ENCODE assay signal across 10 cellular contexts in the genomic region with DNA sequence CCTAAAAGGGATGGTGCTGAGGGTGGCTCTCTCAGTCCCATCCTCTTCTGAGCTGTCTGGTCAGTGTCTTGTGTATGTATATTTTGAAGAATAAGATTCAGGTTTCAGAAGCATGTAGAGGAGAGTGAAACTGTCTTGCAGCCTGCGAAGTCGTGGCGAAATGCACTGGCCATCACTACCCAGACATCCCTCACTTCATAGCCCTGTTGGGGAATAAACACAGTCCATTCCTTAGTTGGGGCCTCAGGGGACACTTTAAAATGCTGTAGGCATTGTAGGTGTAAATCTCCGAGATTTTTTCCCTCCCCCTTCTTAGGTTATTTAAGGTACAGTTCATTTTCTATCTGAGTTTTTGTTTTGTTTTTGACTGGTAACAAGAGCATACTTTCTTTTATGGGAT.
DNase-seq lines count a peak whose midpoint lies in the region; ATAC-seq and TF ChIP-seq lines count a peak whose summit lies in the region.
"Had no signal": no experiment of that assay in that cellular context is flagged by ENCODE, and none has a peak within 500 bp of the region (broad histone marks: within the 10 kb centered on the region; RNA-seq: fewer than 3 reads in every experiment).

No MANE protein-coding gene starts in this region.

- H3K27ac Mint-ChIP-seq in brain, result peak overlapping the region; percentile 10 to 92 (median 87)
- peak overlapping the region; percentile 86 to 97 (median 92) for H3K27ac Mint-ChIP-seq in naive thymus-derived CD8-positive, alpha-beta T cell

- no peak overlapping the region for H2AFZ ChIP-seq in ACC112 (ENCODE audit: low read length, unreplicated experiment)

- no peaks in the 10 kb centered on the region for H3K27me3 Mint-ChIP-seq in brain
- H3K27me3 Mint-ChIP-seq in naive thymus-derived CD8-positive, alpha-beta T cell, result no peaks in the 10 kb centered on the region
- no peaks in the 10 kb centered on the region for H3K27me3 Mint-ChIP-seq in activated T-cell treated with anti-CD3 and anti-CD28 coated beads, Interleukin-2, amount 50 U/mL, for 4 hours (ENCODE audit: low read depth)

- no peak for DNase-seq in naive thymus-derived CD8-positive, alpha-beta T cell
- no peak for DNase-seq in C1 segment of cervical spinal cord (lab: John Stamatoyannopoulos, UW)
- no peak for DNase-seq in SIG-M5 treated with dmso at 0.1 percent for 504 hours (lab: John Stamatoyannopoulos, UW; ENCODE audit: unreplicated experiment)
- no peak for DNase-seq in germinal center (ENCODE audit: low spot score)
- no peak for DNase-seq in activated T-cell treated with anti-CD3 and anti-CD28 coated beads, Interleukin-2, amount 50 U/mL, for 4 hours
- DNase-seq: dorsolateral prefrontal cortex, immature natural killer cell had no signal

- H3K27ac ChIP-seq in ACC112 (ENCODE audit: low read depth, low read length), result peak overlapping the region; percentile 75

- no peaks in the 10 kb centered on the region for H3K79me2 ChIP-seq in ACC112 (ENCODE audit: control insufficient read depth, insufficient read depth, low read length, unreplicated experiment)

- H3K9me3 Mint-ChIP-seq in brain, result peaks cover 0 to 2% (median 0%) of the 10 kb centered on the region in 5 experiments
- no peaks in the 10 kb centered on the region for H3K9me3 Mint-ChIP-seq in naive thymus-derived CD8-positive, alpha-beta T cell
- no peaks in the 10 kb centered on the region for H3K9me3 Mint-ChIP-seq in activated T-cell treated with anti-CD3 and anti-CD28 coated beads, Interleukin-2, amount 50 U/mL, for 4 hours
- H3K9me3 Mint-ChIP-seq: immature natural killer cell had no signal

- peaks cover 23% of the 10 kb centered on the region; the same call in 1 of the 2 replicates for H3K36me3 ChIP-seq in ACC112 (ENCODE audit: insufficient read depth, low read length)

- peak; percentile 16 for ATAC-seq in GM21390 (IDR thresholded peaks at IDR 0.05; ENCODE audit: unreplicated experiment)
- ATAC-seq in naive thymus-derived CD8-positive, alpha-beta T cell, result no peak
- no peak for ATAC-seq in activated T-cell treated with anti-CD3 and anti-CD28 coated beads, Interleukin-2, amount 50 U/mL, for 4 hours

- H3K36me3 Mint-ChIP-seq in brain, result peaks cover 57% of the 10 kb centered on the region
- H3K36me3 Mint-ChIP-seq in naive thymus-derived CD8-positive, alpha-beta T cell, result peaks cover 18 to 71% (median 45%) of the 10 kb centered on the region in 3 donors
- peaks cover 19% of the 10 kb centered on the region for H3K36me3 Mint-ChIP-seq in activated T-cell treated with anti-CD3 and anti-CD28 coated beads, Interleukin-2, amount 50 U/mL, for 4 hours (ENCODE audit: insufficient read depth)

- H3K4me1 ChIP-seq in ACC112 (ENCODE audit: control insufficient read depth, insufficient read depth, low read length, unreplicated experiment), result peaks cover 12% of the 10 kb centered on the region

- H3K4me3 Mint-ChIP-seq in brain, result peak overlapping the region in 3 of 5 experiments; percentile 11 to 31 (median 29)
- H3K4me3 Mint-ChIP-seq in naive thymus-derived CD8-positive, alpha-beta T cell, result peak overlapping the region in 8 of 10 donors; percentile 29 to 83 (median 69)
- no peak overlapping the region for H3K4me3 Mint-ChIP-seq in activated T-cell treated with anti-CD3 and anti-CD28 coated beads, Interleukin-2, amount 50 U/mL, for 4 hours

- POLR2A ChIA-PET in naive thymus-derived CD8-positive, alpha-beta T cell (lab: Charles Lee), result interaction anchor here (0.9 to 3.0 kb wide), 8 partner anchors 15 to 424 kb away, joined by 3 to 14 read pairs (median 4); a partner anchor contains a TSS

- H3K27me3 ChIP-seq in ACC112 (ENCODE audit: insufficient read depth, low read length), result no peaks in the 10 kb centered on the region
- H3K27me3 ChIP-seq: dorsolateral prefrontal cortex had no signal

- TF ChIP-seq CTCF in brain (conservative IDR thresholded peaks at IDR 0.05), result no peak

- peaks cover 15% of the 10 kb centered on the region for H3K4me1 Mint-ChIP-seq in brain
- peaks cover 24 to 55% (median 52%) of the 10 kb centered on the region in 4 donors for H3K4me1 Mint-ChIP-seq in naive thymus-derived CD8-positive, alpha-beta T cell
- H3K4me1 Mint-ChIP-seq in activated T-cell treated with anti-CD3 and anti-CD28 coated beads, Interleukin-2, amount 50 U/mL, for 4 hours (ENCODE audit: low read depth), result peaks cover 29% of the 10 kb centered on the region

- H3K4me3 ChIP-seq in ACC112 (ENCODE audit: low read depth, low read length), result peak overlapping the region; percentile 31; the same call in 1 of the 2 replicates
- H3K4me3 ChIP-seq: dorsolateral prefrontal cortex had no signal
